In genomic region chr13:28321751-28322150, GRCh38 we compare ENCODE assay signal across 12 cellular contexts.
"Had no signal": no experiment of that assay in that cellular context is flagged by ENCODE, and none has a peak within 500 bp of the region (broad histone marks: within the 10 kb centered on the region; RNA-seq: fewer than 3 reads in every experiment).

No MANE protein-coding gene starts in this region.

- H3K4me1 ChIP-seq: parathyroid adenoma had no signal

- H3K4me3 ChIP-seq: lung had no signal

- H3K27ac ChIP-seq: parathyroid adenoma had no signal

- DNase-seq: activated CD4-positive, alpha-beta memory T cell treated with anti-CD3 and anti-CD28 coated beads for 36 hours; activated CD8-positive, alpha-beta memory T cell treated with anti-CD3 and anti-CD28 coated beads, Interleukin-2, amount 10 ng/mL, durations not matched to agents 7 days and 5 days; activated naive CD4-positive, alpha-beta T cell treated with anti-CD3 and anti-CD28 coated beads, Interleukin-2, amount 10 ng/mL, durations not matched to agents 7 days and 5 days; activated T-cell treated with anti-CD3 and anti-CD28 coated beads, Interleukin-2, amount 50 U/mL, for 24 hours; erythroblast; naive B cell; stimulated activated CD4-positive, alpha-beta T cell treated with anti-CD3 and anti-CD28 coated beads, Interleukin-2, amount 100 ng/mL, for 48 hours; T-cell; T-helper 9 cell had no signal

- ATAC-seq: activated CD8-positive, alpha-beta memory T cell treated with anti-CD3 and anti-CD28 coated beads, Interleukin-2, amount 10 ng/mL, durations not matched to agents 7 days and 5 days; stimulated activated memory B cell treated with anti-CD40 and anti-IgM and Interleukin-4, amounts not matched to agents 10 μg/mL and 1 μg/mL and 100 μg/mL, for 72 hours; T-cell had no signal

- H3K9ac ChIP-seq: parathyroid adenoma had no signal

- H2AFZ ChIP-seq: parathyroid adenoma had no signal

- H3K79me2 ChIP-seq: parathyroid adenoma had no signal
